In the genomic region with DNA sequence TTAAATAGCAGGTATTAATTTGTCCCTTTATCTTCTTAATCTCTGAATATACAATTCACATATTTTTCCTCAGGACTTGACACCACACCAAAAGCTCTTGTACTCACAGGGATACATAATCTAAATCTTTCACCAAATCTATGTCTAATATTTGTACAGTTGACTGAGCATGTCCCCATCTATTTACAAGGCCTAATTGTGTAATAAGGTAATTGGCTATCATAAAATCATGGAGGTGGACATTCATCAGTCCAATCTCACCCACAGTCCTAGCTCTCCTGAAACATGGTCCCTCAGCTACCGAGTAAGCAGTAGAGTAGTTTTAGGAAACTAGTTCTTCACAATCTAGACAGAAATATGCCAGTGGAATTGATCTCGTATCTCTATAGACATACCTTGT, we compare ENCODE assay signal across 23 cellular contexts. TPM values are rescaled to one million over a fixed set of nuclear protein-coding genes. Genes with fewer than 3 reads are reported as not detected.
"Had no signal": no experiment of that assay in that cellular context is flagged by ENCODE, and none has a peak within 500 bp of the region (broad histone marks: within the 10 kb centered on the region; RNA-seq: fewer than 3 reads in every experiment).

No MANE protein-coding gene starts in this region.

- DNase-seq: activated B cell treated with CpG ODN at 0.5 μM for 24 hours; activated CD4-positive, alpha-beta T cell treated with anti-CD3 and anti-CD28 coated beads for 1 hour; activated CD4-positive, alpha-beta T cell treated with anti-CD3 and anti-CD28 coated beads, Interleukin-2, amount 10 ng/mL, durations not matched to agents 24 days and 14 days; activated CD4-positive, alpha-beta T cell treated with anti-CD3 and anti-CD28 coated beads, Interleukin-2, amount 50 U/mL, for 48 hours; activated CD8-positive, alpha-beta memory T cell treated with anti-CD3 and anti-CD28 coated beads, Interleukin-2, amount 10 ng/mL, durations not matched to agents 7 days and 5 days; activated effector memory CD4-positive, alpha-beta T cell treated with Interleukin-2 at 50 U/mL for 16 hours; activated naive CD4-positive, alpha-beta T cell; activated T-cell treated with anti-CD3 and anti-CD28 coated beads, Interleukin-2, amount 50 U/mL, for 24 hours; body of pancreas; MV-4-11; NCI-H1092 treated with DMSO at 0.1 percent for 48 hours; NCI-H1417 treated with DMSO at 0.1 percent for 48 hours; NCI-H1694; NCI-H2029; NCI-H2107; NCI-H2171 treated with DMSO at 0.1 percent for 48 hours; NCI-H226; NCI-H526; SHP77 had no signal

- H3K27ac ChIP-seq: ascending aorta, body of pancreas, RWPE1, SJSA1 had no signal

- H3K27me3 ChIP-seq: ascending aorta, body of pancreas, SJSA1 had no signal

- H3K4me3 ChIP-seq: ascending aorta, body of pancreas, SJSA1 had no signal

- H3K9me3 ChIP-seq: ascending aorta, body of pancreas, SJSA1 had no signal

- ATAC-seq: activated CD8-positive, alpha-beta memory T cell treated with anti-CD3 and anti-CD28 coated beads, Interleukin-2, amount 10 ng/mL, durations not matched to agents 7 days and 5 days; body of pancreas; SK-N-SH treated with all-trans-retinoic acid at 6 μM for 48 hours had no signal

- H3K36me3 ChIP-seq: ascending aorta, SJSA1 had no signal

- H3K4me1 ChIP-seq: ascending aorta, body of pancreas had no signal

RNA-seq across cellular contexts. Expression of a gene that starts 30.3 kb away (rescaled TPM):
- total RNA-seq: activated B cell treated with CpG ODN at 0.5 μM for 24 hours; activated CD4-positive, alpha-beta T cell treated with anti-CD3 and anti-CD28 coated beads, Interleukin-2, amount 10 ng/mL, durations not matched to agents 24 days and 14 days; activated CD8-positive, alpha-beta memory T cell treated with anti-CD3 and anti-CD28 coated beads, Interleukin-2, amount 10 ng/mL, durations not matched to agents 7 days and 5 days had no signal
